ENCODE assay signal across 3 cellular contexts in genomic region chr2:217335341-217335966, GRCh38.
A peak's percentile ranks its signal among the peaks of the same experiment; 100 is the strongest.
TF ChIP-seq lines count a peak whose summit lies in the region.

No MANE protein-coding gene starts in this region.

TF ChIP-seq in A549, 52 proteins besides CTCF, POLR2A, EP300 and RAD21:
- no peak for TF ChIP-seq FOSL2 (IDR thresholded peaks at IDR 0.05)
- peak; percentile 22; the same call in 1 of the 2 replicates for TF ChIP-seq FOSL2 (CRISPR knock-in tag; IDR thresholded peaks at IDR 0.05)
- TF ChIP-seq MAX (IDR thresholded peaks at IDR 0.05), result 0 out of 2 replicates have a peak, but pooled peaks have one; percentile 37
- TF ChIP-seq FOSB (CRISPR knock-in tag; IDR thresholded peaks at IDR 0.05), result no peak

TF ChIP-seq in K562, 482 proteins besides CTCF, POLR2A, EP300 and RAD21 (continued from another document):
- no peak for TF ChIP-seq CBFA2T2 (conservative IDR thresholded peaks at IDR 0.05)
TF ChIP-seq in K562: peak in this region for 1.

TF ChIP-seq in HepG2, 621 proteins besides CTCF, POLR2A, EP300 and RAD21 (continued from another document and continues in another):
- TF ChIP-seq REPIN1 (CRISPR knock-in tag; IDR thresholded peaks at IDR 0.05; ENCODE audit: borderline replicate concordance, low read depth), result no peak
- no peak for TF ChIP-seq YEATS2 (CRISPR knock-in tag; IDR thresholded peaks at IDR 0.05; ENCODE audit: borderline replicate concordance)
- TF ChIP-seq ZNF549 (CRISPR knock-in tag; IDR thresholded peaks at IDR 0.05), result no peak
- TF ChIP-seq HNRNPK (IDR thresholded peaks at IDR 0.05; ENCODE audit: low read depth, low read length, poor library complexity, severe bottlenecking), result no peak
- TF ChIP-seq ZNF383 (CRISPR knock-in tag; IDR thresholded peaks at IDR 0.05; ENCODE audit: borderline replicate concordance), result no peak
- peak; percentile 65; the same call in 1 of the 2 replicates for TF ChIP-seq CREB1 (IDR thresholded peaks at IDR 0.05)
- no peak for TF ChIP-seq CREB1 (CRISPR knock-in tag; IDR thresholded peaks at IDR 0.05)
- no peak for TF ChIP-seq ZC3H4 (CRISPR knock-in tag; IDR thresholded peaks at IDR 0.05; ENCODE audit: borderline replicate concordance)
- no peak for TF ChIP-seq SP1 (IDR thresholded peaks at IDR 0.05)
- no peak for TF ChIP-seq SP1 (CRISPR knock-in tag; IDR thresholded peaks at IDR 0.05)
- TF ChIP-seq ZNF891 (CRISPR knock-in tag; IDR thresholded peaks at IDR 0.05), result no peak
- no peak for TF ChIP-seq KLF6 (CRISPR knock-in tag; IDR thresholded peaks at IDR 0.05)
- TF ChIP-seq HDAC2 (CRISPR knock-in tag; IDR thresholded peaks at IDR 0.05), result 0 out of 2 replicates have a peak, but pooled peaks have one; percentile 40
- TF ChIP-seq ZNF138 (CRISPR knock-in tag; IDR thresholded peaks at IDR 0.05; ENCODE audit: low read depth), result no peak
- no peak for TF ChIP-seq TIGD3 (CRISPR knock-in tag; IDR thresholded peaks at IDR 0.05; ENCODE audit: borderline replicate concordance)
- no peak for TF ChIP-seq KDM2A (CRISPR knock-in tag; IDR thresholded peaks at IDR 0.05; ENCODE audit: borderline replicate concordance, low read depth)
- TF ChIP-seq ZFP36 (IDR thresholded peaks at IDR 0.05; ENCODE audit: borderline replicate concordance, low read depth, low read length, partially characterized antibody), result no peak
- TF ChIP-seq, protein P1, sequence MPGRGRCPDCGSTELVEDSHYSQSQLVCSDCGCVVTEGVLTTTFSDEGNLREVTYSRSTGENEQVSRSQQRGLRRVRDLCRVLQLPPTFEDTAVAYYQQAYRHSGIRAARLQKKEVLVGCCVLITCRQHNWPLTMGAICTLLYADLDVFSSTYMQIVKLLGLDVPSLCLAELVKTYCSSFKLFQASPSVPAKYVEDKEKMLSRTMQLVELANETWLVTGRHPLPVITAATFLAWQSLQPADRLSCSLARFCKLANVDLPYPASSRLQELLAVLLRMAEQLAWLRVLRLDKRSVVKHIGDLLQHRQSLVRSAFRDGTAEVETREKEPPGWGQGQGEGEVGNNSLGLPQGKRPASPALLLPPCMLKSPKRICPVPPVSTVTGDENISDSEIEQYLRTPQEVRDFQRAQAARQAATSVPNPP (CRISPR knock-in tag; IDR thresholded peaks at IDR 0.05), result no peak
- no peak for TF ChIP-seq SSRP1 (CRISPR knock-in tag; IDR thresholded peaks at IDR 0.05)
- no peak for TF ChIP-seq ZNF160 (CRISPR knock-in tag; IDR thresholded peaks at IDR 0.05)
- no peak for TF ChIP-seq DDIT3 (CRISPR knock-in tag; IDR thresholded peaks at IDR 0.05)
- TF ChIP-seq, protein P2, sequence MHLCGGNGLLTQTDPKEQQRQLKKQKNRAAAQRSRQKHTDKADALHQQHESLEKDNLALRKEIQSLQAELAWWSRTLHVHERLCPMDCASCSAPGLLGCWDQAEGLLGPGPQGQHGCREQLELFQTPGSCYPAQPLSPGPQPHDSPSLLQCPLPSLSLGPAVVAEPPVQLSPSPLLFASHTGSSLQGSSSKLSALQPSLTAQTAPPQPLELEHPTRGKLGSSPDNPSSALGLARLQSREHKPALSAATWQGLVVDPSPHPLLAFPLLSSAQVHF (CRISPR knock-in tag; IDR thresholded peaks at IDR 0.05), result no peak
- no peak for TF ChIP-seq POLR2AphosphoS2 (IDR thresholded peaks at IDR 0.05; ENCODE audit: low read depth, low read length)
- TF ChIP-seq SATB2 (CRISPR knock-in tag; IDR thresholded peaks at IDR 0.05), result no peak
- TF ChIP-seq ZNF83 (CRISPR knock-in tag; IDR thresholded peaks at IDR 0.05; ENCODE audit: borderline replicate concordance), result no peak
- TF ChIP-seq FLYWCH1 (CRISPR knock-in tag; IDR thresholded peaks at IDR 0.05), result no peak
- peak; percentile 57; the same call in 1 of the 2 replicates for TF ChIP-seq HMG20A (CRISPR knock-in tag; IDR thresholded peaks at IDR 0.05; ENCODE audit: borderline replicate concordance)
- TF ChIP-seq ZNF879 (CRISPR knock-in tag; IDR thresholded peaks at IDR 0.05), result no peak
- TF ChIP-seq ZNF17 (CRISPR knock-in tag; IDR thresholded peaks at IDR 0.05), result no peak
- TF ChIP-seq ZNF564 (CRISPR knock-in tag; IDR thresholded peaks at IDR 0.05), result no peak
- 0 out of 2 replicates have a peak, but pooled peaks have one; percentile 23 for TF ChIP-seq MIER3 (CRISPR knock-in tag; IDR thresholded peaks at IDR 0.05; ENCODE audit: borderline replicate concordance)
- peak; percentile 66; the same call in 1 of the 2 replicates for TF ChIP-seq RARA (CRISPR knock-in tag; IDR thresholded peaks at IDR 0.05)
- TF ChIP-seq NFYB (CRISPR knock-in tag; IDR thresholded peaks at IDR 0.05), result no peak
- TF ChIP-seq ZNF124 (CRISPR knock-in tag; IDR thresholded peaks at IDR 0.05), result no peak
- TF ChIP-seq NKX3-1 (CRISPR knock-in tag; IDR thresholded peaks at IDR 0.05), result no peak
- TF ChIP-seq, protein P3, sequence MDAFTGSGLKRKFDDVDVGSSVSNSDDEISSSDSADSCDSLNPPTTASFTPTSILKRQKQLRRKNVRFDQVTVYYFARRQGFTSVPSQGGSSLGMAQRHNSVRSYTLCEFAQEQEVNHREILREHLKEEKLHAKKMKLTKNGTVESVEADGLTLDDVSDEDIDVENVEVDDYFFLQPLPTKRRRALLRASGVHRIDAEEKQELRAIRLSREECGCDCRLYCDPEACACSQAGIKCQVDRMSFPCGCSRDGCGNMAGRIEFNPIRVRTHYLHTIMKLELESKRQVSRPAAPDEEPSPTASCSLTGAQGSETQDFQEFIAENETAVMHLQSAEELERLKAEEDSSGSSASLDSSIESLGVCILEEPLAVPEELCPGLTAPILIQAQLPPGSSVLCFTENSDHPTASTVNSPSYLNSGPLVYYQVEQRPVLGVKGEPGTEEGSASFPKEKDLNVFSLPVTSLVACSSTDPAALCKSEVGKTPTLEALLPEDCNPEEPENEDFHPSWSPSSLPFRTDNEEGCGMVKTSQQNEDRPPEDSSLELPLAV (CRISPR knock-in tag; conservative IDR thresholded peaks at IDR 0.05; ENCODE audit: low read depth), result no peak
- no peak for TF ChIP-seq NFKB2 (CRISPR knock-in tag; IDR thresholded peaks at IDR 0.05; ENCODE audit: borderline replicate concordance)
- peak; percentile 39; the same call in 1 of the 2 replicates for TF ChIP-seq FOSL1 (CRISPR knock-in tag; IDR thresholded peaks at IDR 0.05; ENCODE audit: borderline replicate concordance)
- peak; percentile 43; the same call in 1 of the 2 replicates for TF ChIP-seq FOXK1 (CRISPR knock-in tag; IDR thresholded peaks at IDR 0.05; ENCODE audit: borderline replicate concordance, low read depth)
- 0 out of 2 replicates have a peak, but pooled peaks have one; percentile 16 for TF ChIP-seq MED1 (CRISPR knock-in tag; IDR thresholded peaks at IDR 0.05)
- TF ChIP-seq SOX6 (IDR thresholded peaks at IDR 0.05), result no peak
- TF ChIP-seq SOX6 (CRISPR knock-in tag; IDR thresholded peaks at IDR 0.05), result peak; percentile 41; the same call in 1 of the 2 replicates
- TF ChIP-seq RXRB (CRISPR knock-in tag; IDR thresholded peaks at IDR 0.05; ENCODE audit: borderline replicate concordance), result peak; percentile 55; the same call in 1 of the 2 replicates
- TF ChIP-seq, protein P4, sequence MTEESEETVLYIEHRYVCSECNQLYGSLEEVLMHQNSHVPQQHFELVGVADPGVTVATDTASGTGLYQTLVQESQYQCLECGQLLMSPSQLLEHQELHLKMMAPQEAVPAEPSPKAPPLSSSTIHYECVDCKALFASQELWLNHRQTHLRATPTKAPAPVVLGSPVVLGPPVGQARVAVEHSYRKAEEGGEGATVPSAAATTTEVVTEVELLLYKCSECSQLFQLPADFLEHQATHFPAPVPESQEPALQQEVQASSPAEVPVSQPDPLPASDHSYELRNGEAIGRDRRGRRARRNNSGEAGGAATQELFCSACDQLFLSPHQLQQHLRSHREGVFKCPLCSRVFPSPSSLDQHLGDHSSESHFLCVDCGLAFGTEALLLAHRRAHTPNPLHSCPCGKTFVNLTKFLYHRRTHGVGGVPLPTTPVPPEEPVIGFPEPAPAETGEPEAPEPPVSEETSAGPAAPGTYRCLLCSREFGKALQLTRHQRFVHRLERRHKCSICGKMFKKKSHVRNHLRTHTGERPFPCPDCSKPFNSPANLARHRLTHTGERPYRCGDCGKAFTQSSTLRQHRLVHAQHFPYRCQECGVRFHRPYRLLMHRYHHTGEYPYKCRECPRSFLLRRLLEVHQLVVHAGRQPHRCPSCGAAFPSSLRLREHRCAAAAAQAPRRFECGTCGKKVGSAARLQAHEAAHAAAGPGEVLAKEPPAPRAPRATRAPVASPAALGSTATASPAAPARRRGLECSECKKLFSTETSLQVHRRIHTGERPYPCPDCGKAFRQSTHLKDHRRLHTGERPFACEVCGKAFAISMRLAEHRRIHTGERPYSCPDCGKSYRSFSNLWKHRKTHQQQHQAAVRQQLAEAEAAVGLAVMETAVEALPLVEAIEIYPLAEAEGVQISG (CRISPR knock-in tag; IDR thresholded peaks at IDR 0.05), result no peak
- TF ChIP-seq ZNF224 (CRISPR knock-in tag; IDR thresholded peaks at IDR 0.05), result no peak
- TF ChIP-seq, protein P5, sequence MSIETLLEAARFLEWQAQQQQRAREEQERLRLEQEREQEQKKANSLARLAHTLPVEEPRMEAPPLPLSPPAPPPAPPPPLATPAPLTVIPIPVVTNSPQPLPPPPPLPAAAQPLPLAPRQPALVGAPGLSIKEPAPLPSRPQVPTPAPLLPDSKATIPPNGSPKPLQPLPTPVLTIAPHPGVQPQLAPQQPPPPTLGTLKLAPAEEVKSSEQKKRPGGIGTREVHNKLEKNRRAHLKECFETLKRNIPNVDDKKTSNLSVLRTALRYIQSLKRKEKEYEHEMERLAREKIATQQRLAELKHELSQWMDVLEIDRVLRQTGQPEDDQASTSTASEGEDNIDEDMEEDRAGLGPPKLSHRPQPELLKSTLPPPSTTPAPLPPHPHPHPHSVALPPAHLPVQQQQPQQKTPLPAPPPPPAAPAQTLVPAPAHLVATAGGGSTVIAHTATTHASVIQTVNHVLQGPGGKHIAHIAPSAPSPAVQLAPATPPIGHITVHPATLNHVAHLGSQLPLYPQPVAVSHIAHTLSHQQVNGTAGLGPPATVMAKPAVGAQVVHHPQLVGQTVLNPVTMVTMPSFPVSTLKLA (IDR thresholded peaks at IDR 0.05), result no peak
- no peak for TF ChIP-seq ARNT (IDR thresholded peaks at IDR 0.05)
- 0 out of 2 replicates have a peak, but pooled peaks have one; percentile 20 for TF ChIP-seq THAP11 (CRISPR knock-in tag; IDR thresholded peaks at IDR 0.05)
- TF ChIP-seq NR2F6 (IDR thresholded peaks at IDR 0.05), result peak; percentile 55; the same call in 1 of the 2 replicates
- peak; percentile 64; the same call in 1 of the 2 replicates for TF ChIP-seq NR2F6 (CRISPR knock-in tag; IDR thresholded peaks at IDR 0.05)
- TF ChIP-seq NR2F1 (CRISPR knock-in tag; IDR thresholded peaks at IDR 0.05), result peak; percentile 41 to 52; a peak in 2 of 4 replicates
- no peak for TF ChIP-seq SOX13 (IDR thresholded peaks at IDR 0.05)
- peak in 1 of 2 experiments; percentile 62; a peak in 2 of 4 replicates for TF ChIP-seq SOX13 (CRISPR knock-in tag; conservative IDR thresholded peaks at IDR 0.05 in 1 of 2, IDR thresholded peaks at IDR 0.05 in 1 of 2)
- TF ChIP-seq ELF3 (CRISPR knock-in tag; IDR thresholded peaks at IDR 0.05), result 0 out of 2 replicates have a peak, but pooled peaks have one; percentile 26
- no peak for TF ChIP-seq KAT8 (CRISPR knock-in tag; IDR thresholded peaks at IDR 0.05)
- no peak for TF ChIP-seq ZNF317 (CRISPR knock-in tag; IDR thresholded peaks at IDR 0.05)
- TF ChIP-seq U2AF2 (IDR thresholded peaks at IDR 0.05; ENCODE audit: low read depth, low read length), result no peak
- TF ChIP-seq TEAD3 (CRISPR knock-in tag; optimal IDR thresholded peaks at IDR 0.05; ENCODE audit: borderline replicate concordance), result peak; percentile 42
- TF ChIP-seq ZNF607 (CRISPR knock-in tag; IDR thresholded peaks at IDR 0.05; ENCODE audit: borderline replicate concordance), result no peak
- no peak for TF ChIP-seq ZNF446 (CRISPR knock-in tag; IDR thresholded peaks at IDR 0.05)
- no peak for TF ChIP-seq DNMT3B (CRISPR knock-in tag; conservative IDR thresholded peaks at IDR 0.05)
- TF ChIP-seq, protein P6, sequence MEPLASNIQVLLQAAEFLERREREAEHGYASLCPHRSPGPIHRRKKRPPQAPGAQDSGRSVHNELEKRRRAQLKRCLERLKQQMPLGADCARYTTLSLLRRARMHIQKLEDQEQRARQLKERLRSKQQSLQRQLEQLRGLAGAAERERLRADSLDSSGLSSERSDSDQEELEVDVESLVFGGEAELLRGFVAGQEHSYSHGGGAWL (CRISPR knock-in tag; IDR thresholded peaks at IDR 0.05), result no peak
- TF ChIP-seq AHR (CRISPR knock-in tag; IDR thresholded peaks at IDR 0.05), result no peak
- no peak for TF ChIP-seq KMT2A (CRISPR knock-in tag; IDR thresholded peaks at IDR 0.05)
- TF ChIP-seq ZSCAN12 (CRISPR knock-in tag; IDR thresholded peaks at IDR 0.05), result no peak
- TF ChIP-seq CEBPG (CRISPR knock-in tag; IDR thresholded peaks at IDR 0.05), result 0 out of 2 replicates have a peak, but pooled peaks have one; percentile 18
- TF ChIP-seq TP53 (CRISPR knock-in tag; conservative IDR thresholded peaks at IDR 0.05), result no peak
- TF ChIP-seq ZEB1 (IDR thresholded peaks at IDR 0.05; ENCODE audit: insufficient replicate concordance, low read depth), result no peak
